Comparison of ENCODE assay signal across 8 cellular contexts in the genomic region with DNA sequence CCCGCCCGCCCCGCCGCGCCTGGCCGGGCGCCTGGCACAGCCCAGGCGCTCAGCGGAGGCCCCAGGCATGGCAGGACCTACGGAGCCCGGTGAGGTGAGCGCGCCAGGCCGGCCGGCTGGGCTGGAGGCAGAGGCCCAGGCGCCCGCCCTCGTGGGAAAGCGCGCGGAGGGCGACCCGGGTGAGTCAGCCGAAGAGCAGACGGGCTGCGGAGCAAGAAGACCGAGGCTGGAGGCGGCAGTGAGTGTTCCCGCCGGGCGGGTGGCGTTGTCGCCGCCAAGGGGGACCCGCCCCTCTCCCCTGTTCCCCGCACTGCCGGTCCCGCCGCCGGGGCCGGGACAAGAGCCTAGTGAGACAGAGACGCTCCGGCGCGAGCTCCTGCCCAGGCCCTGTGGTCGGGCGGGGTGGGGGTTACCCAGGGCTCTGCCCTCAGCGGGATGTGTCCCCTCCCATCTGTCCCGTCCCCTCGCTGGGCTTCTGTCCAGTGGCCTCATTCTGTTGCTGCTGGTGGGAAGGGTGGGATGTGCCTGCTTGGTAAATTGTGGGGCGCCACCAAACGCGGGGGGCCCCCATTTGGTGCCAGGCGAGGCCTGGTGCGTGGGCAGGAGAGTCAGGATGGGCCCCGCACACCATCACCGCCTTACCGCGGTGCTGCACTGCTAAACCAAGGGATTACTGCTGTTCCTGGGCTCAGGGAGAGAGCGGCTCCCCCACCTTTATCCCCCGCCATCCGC. TPM values are rescaled to one million over a fixed set of nuclear protein-coding genes. Genes with fewer than 3 reads are reported as not detected.
DNase-seq lines count a peak whose midpoint lies in the region; ATAC-seq and TF ChIP-seq lines count a peak whose summit lies in the region.

No MANE protein-coding gene starts in this region.

- H3K4me1 Mint-ChIP-seq in activated naive CD4-positive, alpha-beta T cell treated with anti-CD3 and anti-CD28 coated beads, Interleukin-2, amount 10 ng/mL, durations not matched to agents 7 days and 5 days: peaks cover 5% of the 10 kb centered on the region
- no peaks in the 10 kb centered on the region for H3K4me1 Mint-ChIP-seq in progenitor cell of endocrine pancreas (ENCODE audit: low read depth)

- H3K4me3 Mint-ChIP-seq in activated naive CD4-positive, alpha-beta T cell treated with anti-CD3 and anti-CD28 coated beads, Interleukin-2, amount 10 ng/mL, durations not matched to agents 7 days and 5 days: no peak overlapping the region
- peak overlapping the region; percentile 42 for H3K4me3 Mint-ChIP-seq in progenitor cell of endocrine pancreas (ENCODE audit: low read depth)

- POLR2A ChIA-PET in A673 (lab: Charles Lee; ENCODE audit: low non-redundant PET): interaction anchor here (0.5 kb wide), 1 partner anchor 75 kb away, joined by 4 read pairs; no protein-coding TSS in a partner anchor

- DNase-seq in A673 (ENCODE audit: low spot score) (peak; percentile 39), HuH-7.5 (ENCODE audit: low spot score) (peak; percentile 34), heart right ventricle (peak; percentile 71 to 79), progenitor cell of endocrine pancreas (ENCODE audit: low spot score, unreplicated experiment) (peak; percentile 39), KG1 (lab: John Stamatoyannopoulos, UW) (no peak), NCI-H2107 treated with DMSO at 0.1 percent for 48 hours (lab: John Stamatoyannopoulos, UW; ENCODE audit: unreplicated experiment) (no peak)
- peak; percentile 40 for DNase-seq in activated naive CD4-positive, alpha-beta T cell treated with anti-CD3 and anti-CD28 coated beads, Interleukin-2, amount 10 ng/mL, durations not matched to agents 7 days and 5 days

- H3K27me3 ChIP-seq in A673 (replicated peaks; ENCODE audit: insufficient read depth, low read depth, low read length, poor library complexity): no peaks in the 10 kb centered on the region
- H3K27me3 ChIP-seq in heart right ventricle: peaks cover 0 to 34% (median 0%) of the 10 kb centered on the region in 7 donors

- BruUV-seq in A673 (replicated peaks; lab: Mats Ljungman, UMichigan): no TSS peak

- peaks cover 20% of the 10 kb centered on the region for H3K4me1 ChIP-seq in A673 (ENCODE audit: insufficient read depth, low read length, poor library complexity, severe bottlenecking)
- peaks cover 14 to 57% (median 36%) of the 10 kb centered on the region in 9 donors for H3K4me1 ChIP-seq in heart right ventricle

- no peaks in the 10 kb centered on the region for H3K36me3 Mint-ChIP-seq in activated naive CD4-positive, alpha-beta T cell treated with anti-CD3 and anti-CD28 coated beads, Interleukin-2, amount 10 ng/mL, durations not matched to agents 7 days and 5 days
- no peaks in the 10 kb centered on the region for H3K36me3 Mint-ChIP-seq in progenitor cell of endocrine pancreas (ENCODE audit: insufficient read depth)

- H3K4me3 ChIP-seq in A673 (ENCODE audit: low read depth, low read length, poor library complexity, severe bottlenecking) (peak overlapping the region; percentile 38), heart right ventricle (peak overlapping the region; percentile 27 to 57 (median 50))

- H3K27me3 Mint-ChIP-seq in activated naive CD4-positive, alpha-beta T cell treated with anti-CD3 and anti-CD28 coated beads, Interleukin-2, amount 10 ng/mL, durations not matched to agents 7 days and 5 days: peaks cover 92% of the 10 kb centered on the region
- peaks cover 62% of the 10 kb centered on the region for H3K27me3 Mint-ChIP-seq in progenitor cell of endocrine pancreas

- WGBS in heart right ventricle, 2 donors: 7 to 9% methylated on average over 61 to 62 of the region's 62 CpGs

- H3K27ac Mint-ChIP-seq in activated naive CD4-positive, alpha-beta T cell treated with anti-CD3 and anti-CD28 coated beads, Interleukin-2, amount 10 ng/mL, durations not matched to agents 7 days and 5 days: no peak overlapping the region
- H3K27ac Mint-ChIP-seq in progenitor cell of endocrine pancreas: no peak overlapping the region

- intact Hi-C loops in A673 (cut with micrococcal nuclease; ENCODE audit: unreplicated experiment) (no loop called here), heart right ventricle (cut with DNase I) (loop anchor here in 3 of 10 donors (2.0 to 10.0 kb wide), 4 partner anchors 28 to 426 kb away; partner anchors contain the start of genes EIF4EBP2 (in 1 of the 3) and PCBD1 (in 1 of the 3))

- H3K36me3 ChIP-seq in A673 (ENCODE audit: insufficient read depth, low read length, poor library complexity, severe bottlenecking) (no peaks in the 10 kb centered on the region), heart right ventricle (no peaks in the 10 kb centered on the region)

- CTCF ChIA-PET in A673 (lab: Charles Lee): interaction anchor here (0.7 kb wide), 1 partner anchor 286 kb away, joined by 3 read pairs; no protein-coding TSS in a partner anchor
- CTCF ChIA-PET in activated naive CD4-positive, alpha-beta T cell treated with anti-CD3 and anti-CD28 coated beads, Interleukin-2, amount 10 ng/mL, durations not matched to agents 7 days and 5 days (lab: Charles Lee): interaction anchor here (1.1 kb wide), 1 partner anchor 94 kb away, joined by 3 read pairs; no protein-coding TSS in a partner anchor

- H3K9me3 Mint-ChIP-seq in activated naive CD4-positive, alpha-beta T cell treated with anti-CD3 and anti-CD28 coated beads, Interleukin-2, amount 10 ng/mL, durations not matched to agents 7 days and 5 days: no peaks in the 10 kb centered on the region
- H3K9me3 Mint-ChIP-seq in progenitor cell of endocrine pancreas (ENCODE audit: low read depth): no peaks in the 10 kb centered on the region

- ATAC-seq in heart right ventricle (peak; percentile 50 to 82 (median 70)), HG03159 (IDR thresholded peaks at IDR 0.05; ENCODE audit: unreplicated experiment) (no peak)

- H3K27ac ChIP-seq in A673 (ENCODE audit: low read depth, low read length, poor library complexity, severe bottlenecking): no peak overlapping the region
- H3K27ac ChIP-seq in heart right ventricle: peak overlapping the region; percentile 47 to 93 (median 83)

- no peak for TF ChIP-seq CTCF in A673 (conservative IDR thresholded peaks at IDR 0.05; ENCODE audit: low read depth, low read length)
- TF ChIP-seq CTCF in heart right ventricle (IDR thresholded peaks at IDR 0.05): peak in 3 of 9 donors; percentile 10 to 18 (median 18)
- TF ChIP-seq CTCF in progenitor cell of endocrine pancreas (IDR thresholded peaks at IDR 0.05; ENCODE audit: unreplicated experiment): no peak

- H3K9me3 ChIP-seq in A673 (ENCODE audit: low read depth, low read length, poor library complexity, severe bottlenecking) (no peaks in the 10 kb centered on the region), heart right ventricle (no peaks in the 10 kb centered on the region)

RNA-seq across cellular contexts. Expression of gene NODAL, which starts 17.0 kb away (rescaled TPM):
- total RNA-seq in A673 (2021): not detected in 2 replicates
- under 1 TPM in 1 of 10 donors, not detected in 9; 0.29 TPM for total RNA-seq in heart right ventricle
- under 1 TPM in 1 of 2 donors, not detected in 1; 0.04 TPM for polyA plus RNA-seq in heart right ventricle
- not detected in 2 replicates for total RNA-seq in progenitor cell of endocrine pancreas

RNA-seq across cellular contexts. Expression of gene PALD1, which starts 20.1 kb away (rescaled TPM):
- total RNA-seq in A673 (2021) (9.0 and 9.9 TPM in 2 replicates), heart right ventricle (10 to 100 TPM in 1 of 10 donors, 1 to 10 TPM in 9; 4.8 to 10.3 (median 6.1) TPM), progenitor cell of endocrine pancreas (1.2 and 1.4 TPM in 2 replicates)
- 1 to 10 TPM; 4.1 to 5.6 TPM for polyA plus RNA-seq in heart right ventricle

RNA-seq across cellular contexts. Expression of gene EIF4EBP2, which starts 54.5 kb away (rescaled TPM):
- total RNA-seq in A673 (2021) (89.3 and 91.9 TPM in 2 replicates), heart right ventricle (100 to 1,000 TPM in 3 of 10 donors, 10 to 100 TPM in 7; 70.1 to 128 (median 81.9) TPM), progenitor cell of endocrine pancreas (99.6 and 101 TPM in 2 replicates)
- polyA plus RNA-seq in heart right ventricle: 10 to 100 TPM; 17.3 to 18.6 TPM

Comparison
In these comparisons a context has a peak if more than half of its experiments do, and no peak if none do; other contexts are left out.
1. DNase-seq: peak in A673 (single experiment), HuH-7.5 (single experiment), activated naive CD4-positive, alpha-beta T cell treated with anti-CD3 and anti-CD28 coated beads, Interleukin-2, amount 10 ng/mL, durations not matched to agents 7 days and 5 days (single experiment), heart right ventricle (2 of 2) and progenitor cell of endocrine pancreas (single experiment); none in KG1 (single experiment) and NCI-H2107 treated with DMSO at 0.1 percent for 48 hours (single experiment).